12 cellular contexts compared by ENCODE assay signal in the genomic region with DNA sequence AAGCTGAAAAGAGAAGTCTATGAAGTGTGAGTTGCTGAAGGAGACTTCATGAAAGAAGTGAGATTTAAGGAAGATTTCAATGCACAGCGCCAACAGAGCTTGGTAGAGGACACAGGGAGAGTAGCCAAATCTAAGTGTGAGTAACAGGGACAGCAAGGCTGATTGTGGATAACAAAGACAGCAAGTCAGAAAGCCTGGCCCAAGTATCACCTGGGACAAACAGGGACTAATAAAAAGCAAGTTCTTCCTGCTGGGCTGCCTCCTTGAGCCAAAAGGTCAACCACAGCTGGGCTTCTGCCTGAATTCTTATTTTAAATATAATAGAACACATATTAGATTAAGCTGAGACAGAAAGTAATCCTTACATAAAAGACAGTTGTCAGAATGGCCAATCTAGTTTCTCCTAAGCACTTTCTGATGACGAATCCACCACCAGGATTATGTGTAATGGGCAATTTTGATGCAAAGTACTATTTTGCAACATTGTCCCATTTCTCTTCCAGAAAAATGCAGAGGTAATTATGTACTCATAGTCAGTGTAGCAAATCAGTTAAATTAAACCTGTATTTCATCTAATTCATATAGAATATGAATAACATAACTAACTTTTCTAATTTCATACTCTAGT.
DNase-seq lines count a peak whose midpoint lies in the region; ATAC-seq lines count a peak whose summit lies in the region.
"Had no signal": no experiment of that assay in that cellular context is flagged by ENCODE, and none has a peak within 500 bp of the region (broad histone marks: within the 10 kb centered on the region; RNA-seq: fewer than 3 reads in every experiment).

No MANE protein-coding gene starts in this region.

- H3K4me1 Mint-ChIP-seq in activated naive CD8-positive, alpha-beta T cell (ENCODE audit: low read depth) = peaks cover 78% of the 10 kb centered on the region
- H3K4me1 Mint-ChIP-seq in naive B cell = peaks cover 70 to 96% (median 88%) of the 10 kb centered on the region in 3 donors

- no peaks in the 10 kb centered on the region for H3K36me3 ChIP-seq in Karpas-422 (ENCODE audit: insufficient read depth, low read length)

- no peak overlapping the region for H2AFZ ChIP-seq in Karpas-422 (ENCODE audit: low read length)

- peaks cover 33% of the 10 kb centered on the region for H3K79me2 ChIP-seq in Karpas-422 (ENCODE audit: low read length)

- H3K9me2 ChIP-seq in Karpas-422 (replicated peaks; ENCODE audit: insufficient read depth, low read length) = no peaks in the 10 kb centered on the region

- peak overlapping the region; percentile 9 for H3K9ac ChIP-seq in Karpas-422 (ENCODE audit: low read length)

- H3K4me3 ChIP-seq in GM08714 (ENCODE audit: low read length) = peak overlapping the region; percentile 78
- H3K4me3 ChIP-seq in Karpas-422 (ENCODE audit: low read length) = peak overlapping the region; percentile 49
- H3K4me3 ChIP-seq: K562, psoas muscle had no signal

- peak overlapping the region; percentile 79 for H3K4me2 ChIP-seq in Karpas-422 (ENCODE audit: low read depth, low read length, poor library complexity, severe bottlenecking)

- H3K27me3 ChIP-seq in Karpas-422 (ENCODE audit: low read length) = no peaks in the 10 kb centered on the region

- peak overlapping the region; percentile 27 for H3K4me3 Mint-ChIP-seq in activated naive CD8-positive, alpha-beta T cell
- peak overlapping the region; percentile 6 to 82 (median 70) for H3K4me3 Mint-ChIP-seq in naive B cell

- peaks cover 13% of the 10 kb centered on the region for H3K36me3 Mint-ChIP-seq in activated naive CD8-positive, alpha-beta T cell
- no peaks in the 10 kb centered on the region for H3K36me3 Mint-ChIP-seq in naive B cell

- peak overlapping the region; percentile 91 for H3K27ac ChIP-seq in Karpas-422 (ENCODE audit: low read length)
- H3K27ac ChIP-seq: psoas muscle had no signal

- H4K20me1 ChIP-seq in Karpas-422 (ENCODE audit: insufficient read depth, low read depth, low read length) = peaks cover 76% of the 10 kb centered on the region

- no peaks in the 10 kb centered on the region for H3K27me3 Mint-ChIP-seq in activated naive CD8-positive, alpha-beta T cell
- H3K27me3 Mint-ChIP-seq in naive B cell = no peaks in the 10 kb centered on the region

- no peaks in the 10 kb centered on the region for H3K9me3 ChIP-seq in Karpas-422 (ENCODE audit: low read length)
- H3K9me3 ChIP-seq: psoas muscle had no signal

- intact Hi-C loops in posterior vena cava (cut with DNase I) = loop anchor here in 1 of 2 donors (5.0 kb wide), 1 partner anchor 226 kb away; no protein-coding TSS in a partner anchor

- H3K9me3 Mint-ChIP-seq in activated naive CD8-positive, alpha-beta T cell (ENCODE audit: low read depth) = no peaks in the 10 kb centered on the region
- no peaks in the 10 kb centered on the region for H3K9me3 Mint-ChIP-seq in naive B cell

- H3K4me1 ChIP-seq in Karpas-422 (ENCODE audit: low read length) = peaks cover 87% of the 10 kb centered on the region

- ATAC-seq in naive B cell (ENCODE audit: low read depth in 2 of 2) (no peak), GM18873 (IDR thresholded peaks at IDR 0.05; ENCODE audit: low FRiP score, unreplicated experiment) (no peak), GM19328 (IDR thresholded peaks at IDR 0.05; ENCODE audit: unreplicated experiment) (no peak)
- ATAC-seq: psoas muscle had no signal

- peak overlapping the region; percentile 74 for H3K27ac Mint-ChIP-seq in activated naive CD8-positive, alpha-beta T cell
- peak overlapping the region in 5 of 6 donors; percentile 40 to 94 (median 75) for H3K27ac Mint-ChIP-seq in naive B cell

- DNase-seq in Karpas-422 (peak; percentile 46), naive B cell (no peak), posterior vena cava (ENCODE audit: low spot score) (no peak), NCI-H345 treated with DMSO at 0.1 percent for 48 hours (lab: John Stamatoyannopoulos, UW; ENCODE audit: unreplicated experiment) (no peak)
- DNase-seq: DND-41; effector CD8-positive, alpha-beta T cell; psoas muscle had no signal
